In genomic region chr19:40597329-40597838, GRCh38 we compare ENCODE assay signal across 9 cellular contexts. TPM values are rescaled to one million over a fixed set of nuclear protein-coding genes. Genes with fewer than 3 reads are reported as not detected.
DNase-seq lines count a peak whose midpoint lies in the region; TF ChIP-seq lines count a peak whose summit lies in the region.
"Had no signal": no experiment of that assay in that cellular context is flagged by ENCODE, and none has a peak within 500 bp of the region (broad histone marks: within the 10 kb centered on the region; RNA-seq: fewer than 3 reads in every experiment).

No MANE protein-coding gene starts in this region.

- in situ Hi-C loops in mammary epithelial cell (cut with MboI; ENCODE audit: low sequenced_read_pairs in 2 of 2): no loop called here

- no peaks in the 10 kb centered on the region for H3K9me3 Mint-ChIP-seq in nephron progenitor cell

- intact Hi-C loops in mammary epithelial cell (cut with micrococcal nuclease): loop anchor here (10.0 kb wide), 2 partner anchors 373 to 453 kb away; partner anchors contain the start of gene CCNP

- peaks cover 64% of the 10 kb centered on the region for H3K27me3 Mint-ChIP-seq in nephron progenitor cell (ENCODE audit: low read depth, poor library complexity)

- DNase-seq in BJ (ENCODE audit: low read depth) (no peak), mammary epithelial cell (no peak), nephron progenitor cell (no peak), germinal center (ENCODE audit: low spot score) (no peak), globus pallidus (ENCODE audit: low spot score) (no peak), NCI-H1092 treated with DMSO at 0.1 percent for 48 hours (lab: John Stamatoyannopoulos, UW) (no peak), SIG-M5 (lab: John Stamatoyannopoulos, UW) (no peak)
- DNase-seq: KBM-7 had no signal

- H3K9me3 ChIP-seq in HUES48 (ENCODE audit: control insufficient read depth, insufficient read depth, low read length) (no peaks in the 10 kb centered on the region), mammary epithelial cell (replicated peaks; ENCODE audit: insufficient read depth, low read length) (no peaks in the 10 kb centered on the region)

- POLR2A ChIA-PET in BJ (lab: Charles Lee): no interaction called here

- H3K4me2 ChIP-seq in mammary epithelial cell (ENCODE audit: insufficient read depth, low read depth, low read length): peak overlapping the region; percentile 48

- H3K9ac ChIP-seq in HUES48 (ENCODE audit: low read depth, low read length) (no peak overlapping the region), mammary epithelial cell (ENCODE audit: insufficient read depth, low read length) (no peak overlapping the region)

- CTCF ChIA-PET in BJ (lab: Yijun Ruan, JAX) (interaction anchor here (2.9 to 4.0 kb wide), 2 partner anchors 27 to 36 kb away, joined by 16 read pairs; no protein-coding TSS in a partner anchor), mammary epithelial cell (lab: Charles Lee; ENCODE audit: low non-redundant PET) (no interaction called here)

- H2AFZ ChIP-seq in mammary epithelial cell (ENCODE audit: low read depth, low read length): no peak overlapping the region

- H3K4me1 ChIP-seq in HUES48 (ENCODE audit: control insufficient read depth, insufficient read depth, low read length): peaks cover 28% of the 10 kb centered on the region
- peaks cover 29% of the 10 kb centered on the region for H3K4me1 ChIP-seq in mammary epithelial cell (ENCODE audit: insufficient read depth, low read length)

- dilution Hi-C loops in mammary epithelial cell (cut with HindIII; ENCODE audit: low sequenced_read_pairs): loop anchor here (5.0 kb wide), 2 partner anchors 60 to 170 kb away; partner anchors contain the start of gene SERTAD1

- H3K36me3 ChIP-seq in BJ (ENCODE audit: control insufficient read depth, insufficient read depth, low read length): no peaks in the 10 kb centered on the region
- H3K36me3 ChIP-seq in HUES48 (ENCODE audit: control insufficient read depth, insufficient read depth, low read length): no peaks in the 10 kb centered on the region
- H3K36me3 ChIP-seq in mammary epithelial cell (ENCODE audit: insufficient read depth, low read length): no peaks in the 10 kb centered on the region

- no peaks in the 10 kb centered on the region for H3K36me3 Mint-ChIP-seq in nephron progenitor cell (ENCODE audit: low read depth)

- BruUV-seq in mammary epithelial cell (replicated peaks; lab: Mats Ljungman, UMichigan): no TSS peak

- H3K27me3 ChIP-seq in BJ (ENCODE audit: control insufficient read depth, insufficient read depth, low read length): 0 out of 2 replicates have a peak, but pooled peaks cover 2% of the 10 kb centered on the region
- H3K27me3 ChIP-seq in HUES48 (ENCODE audit: control insufficient read depth, insufficient read depth, low read length): peaks cover 52% of the 10 kb centered on the region
- no peaks in the 10 kb centered on the region for H3K27me3 ChIP-seq in mammary epithelial cell (ENCODE audit: insufficient read depth, low read length)

- H3K4me1 Mint-ChIP-seq in nephron progenitor cell: peaks cover 45% of the 10 kb centered on the region

- H3K27ac ChIP-seq in HUES48 (ENCODE audit: low read depth, low read length) (no peak overlapping the region), mammary epithelial cell (ENCODE audit: insufficient read depth, low read depth, low read length) (no peak overlapping the region)

- no peaks in the 10 kb centered on the region for H4K20me1 ChIP-seq in mammary epithelial cell (ENCODE audit: insufficient read depth, low read length)

- H3K4me3 ChIP-seq in BJ (ENCODE audit: low read depth, low read length) (peak overlapping the region; percentile 37), HUES48 (ENCODE audit: low read depth, low read length) (peak overlapping the region; percentile 51; the same call in 1 of the 2 replicates), mammary epithelial cell (replicated peaks in 1 of 3; ENCODE audit: insufficient read depth in 1 of 3, low read depth in 2 of 3, low read length in 3 of 3) (no peak overlapping the region)

- H3K79me2 ChIP-seq in mammary epithelial cell (ENCODE audit: insufficient read depth, low read length): no peaks in the 10 kb centered on the region

- H3K27ac Mint-ChIP-seq in nephron progenitor cell: peak overlapping the region; percentile 23

- peak overlapping the region; percentile 91 for H3K4me3 Mint-ChIP-seq in nephron progenitor cell

- TF ChIP-seq CTCF in BJ (IDR thresholded peaks at IDR 0.05; ENCODE audit: insufficient read depth, low read depth, low read length) (no peak), mammary epithelial cell (conservative IDR thresholded peaks at IDR 0.05 in 1 of 2, IDR thresholded peaks at IDR 0.05 in 1 of 2; ENCODE audit: extremely low read depth in 1 of 2, insufficient read depth in 1 of 2, low read depth in 1 of 2, low read length in 2 of 2) (no peak), nephron progenitor cell (IDR thresholded peaks at IDR 0.05) (no peak)

- WGBS in mammary epithelial cell (ENCODE audit: low coverage, missing lambda C conversion rate): 31% methylated on average over 10 of the region's 18 CpGs

RNA-seq across cellular contexts. Expression of gene LTBP4, which starts 3.8 kb away (rescaled TPM):
- 8.9 and 14.5 TPM in 2 replicates for polyA plus RNA-seq in BJ (2011; rRNA removed)
- polyA minus RNA-seq in BJ (2011; rRNA and poly(A)+ RNA removed): 10.4 and 20.3 TPM in 2 replicates
- 100 to 1,000 TPM in 1 of 2 donors, 10 to 100 TPM in 1; 27.5 to 148 TPM for total RNA-seq in mammary epithelial cell
- polyA plus RNA-seq in mammary epithelial cell: 34.0 TPM
- polyA minus RNA-seq in mammary epithelial cell: 75.7 TPM

RNA-seq across cellular contexts. Expression of gene SHKBP1, which starts 20.7 kb away (rescaled TPM):
- 35.5 and 59.0 TPM in 2 replicates for polyA plus RNA-seq in BJ (2011; rRNA removed)
- 46.6 and 74.8 TPM in 2 replicates for polyA minus RNA-seq in BJ (2011; rRNA and poly(A)+ RNA removed)
- 10 to 100 TPM; 21.0 to 57.9 TPM for total RNA-seq in mammary epithelial cell
- polyA plus RNA-seq in mammary epithelial cell: 44.4 TPM
- polyA minus RNA-seq in mammary epithelial cell: 68.1 TPM

Comparison
In these comparisons a context has a peak if more than half of its experiments do, and no peak if none do; other contexts are left out.
1. H3K4me3 ChIP-seq: peak in BJ (single experiment) and HUES48 (single experiment); none in mammary epithelial cell (0 of 3).